In the genomic region with DNA sequence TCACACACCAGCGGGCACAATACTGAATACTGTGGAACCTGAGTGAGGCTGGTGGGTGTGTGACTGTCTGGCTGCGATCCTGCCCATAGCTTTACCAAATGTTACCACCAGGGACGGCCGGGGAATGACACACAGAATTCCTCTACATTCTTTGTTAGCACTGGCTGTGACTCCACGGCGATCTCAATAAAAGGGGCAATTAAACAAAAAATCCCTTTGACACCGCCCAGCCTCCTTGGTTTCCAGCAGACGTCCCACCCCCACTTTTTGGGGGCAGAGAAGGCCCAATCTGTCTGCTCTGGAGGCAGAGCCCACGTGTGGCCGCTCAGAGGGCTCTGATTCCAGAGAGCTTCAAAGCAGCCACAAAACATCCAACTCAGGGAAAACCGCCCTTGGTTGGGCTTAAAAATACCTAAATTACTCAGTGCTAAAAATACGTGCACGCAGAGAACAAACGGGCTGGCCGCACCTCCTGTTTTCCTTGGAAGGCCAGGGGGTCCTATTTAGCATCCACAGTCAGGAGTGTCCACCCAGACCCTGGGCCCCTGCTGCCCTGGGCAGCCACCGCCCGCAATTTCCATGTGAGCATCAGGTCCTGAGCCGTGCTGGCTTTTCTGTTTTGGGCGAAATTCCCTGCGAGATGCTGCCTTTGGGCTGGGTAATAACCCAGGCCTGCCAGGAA, we compare ENCODE assay signal across 12 cellular contexts. TPM values are rescaled to one million over a fixed set of nuclear protein-coding genes. Genes with fewer than 3 reads are reported as not detected.
DNase-seq lines count a peak whose midpoint lies in the region; ATAC-seq, FAIRE-seq and TF ChIP-seq lines count a peak whose summit lies in the region.
"Had no signal": no experiment of that assay in that cellular context is flagged by ENCODE, and none has a peak within 500 bp of the region (broad histone marks: within the 10 kb centered on the region; RNA-seq: fewer than 3 reads in every experiment).

No MANE protein-coding gene starts in this region.

- H3K4me3 Mint-ChIP-seq in CD8-positive, alpha-beta T cell, result no peak overlapping the region

- TF ChIP-seq CTCF in cardiac muscle cell (IDR thresholded peaks at IDR 0.05; ENCODE audit: low read depth, low read length) (peak; percentile 39), left ventricle myocardium inferior (IDR thresholded peaks at IDR 0.05; ENCODE audit: borderline replicate concordance) (no peak), brain microvascular endothelial cell (IDR thresholded peaks at IDR 0.05; ENCODE audit: low read depth, low read length, missing control alignments) (peak; percentile 69)
- TF ChIP-seq CTCF in CD8-positive, alpha-beta T cell (IDR thresholded peaks at IDR 0.05), result no peak

- POLR2A ChIA-PET in CD8-positive, alpha-beta T cell (lab: Charles Lee), result no interaction called here

- H3K9me3 ChIP-seq in cardiac muscle cell (ENCODE audit: low read depth) (no peaks in the 10 kb centered on the region), left ventricle myocardium inferior (replicated peaks) (no peaks in the 10 kb centered on the region)
- H3K9me3 ChIP-seq in CD8-positive, alpha-beta T cell (ENCODE audit: low read length), result no peaks in the 10 kb centered on the region
- H3K9me3 ChIP-seq: upper lobe of left lung had no signal

- no peak for FAIRE-seq in urothelium cell line (lab: Jason Lieb, UNC)

- peak in 1 of 2 donors; percentile 47 for DNase-seq in cardiac muscle cell (ENCODE audit: low read depth in 1 of 2, low spot score in 1 of 2)
- no peak for DNase-seq in left ventricle myocardium inferior
- DNase-seq in brain microvascular endothelial cell, result peak; percentile 73
- peak; percentile 35 for DNase-seq in kidney tubule cell (ENCODE audit: low spot score)
- DNase-seq in urothelium cell line (ENCODE audit: low spot score), result peak; percentile 52
- no peak for DNase-seq in NCI-H524 treated with DMSO at 0.1 percent for 48 hours (lab: John Stamatoyannopoulos, UW)
- DNase-seq in dermis blood vessel endothelial cell, result no peak
- DNase-seq in CD8-positive, alpha-beta T cell, result no peak
- DNase-seq: AML-193, left ventricle myocardium superior, upper lobe of left lung had no signal

- H3K27me3 Mint-ChIP-seq in CD8-positive, alpha-beta T cell (ENCODE audit: low read depth), result no peaks in the 10 kb centered on the region

- H3K27ac Mint-ChIP-seq in CD8-positive, alpha-beta T cell, result no peak overlapping the region

- CTCF ChIA-PET in CD8-positive, alpha-beta T cell (lab: Charles Lee), result no interaction called here

- H3K27me3 ChIP-seq in cardiac muscle cell (no peaks in the 10 kb centered on the region), left ventricle myocardium inferior (ENCODE audit: low read depth) (no peaks in the 10 kb centered on the region), brain microvascular endothelial cell (replicated peaks) (no peaks in the 10 kb centered on the region)
- no peaks in the 10 kb centered on the region for H3K27me3 ChIP-seq in CD8-positive, alpha-beta T cell (ENCODE audit: insufficient read depth, low read length)
- H3K27me3 ChIP-seq: upper lobe of left lung had no signal

- ATAC-seq in CD8-positive, alpha-beta T cell, result no peak

- H3K4me1 Mint-ChIP-seq in CD8-positive, alpha-beta T cell (ENCODE audit: low read depth), result no peaks in the 10 kb centered on the region

- H3K9me3 Mint-ChIP-seq in CD8-positive, alpha-beta T cell, result no peaks in the 10 kb centered on the region

- H3K4me1 ChIP-seq in cardiac muscle cell (ENCODE audit: low read depth) (peaks cover 3% of the 10 kb centered on the region), left ventricle myocardium inferior (peaks cover 24% of the 10 kb centered on the region)
- peaks cover under 1% of the 10 kb centered on the region for H3K4me1 ChIP-seq in CD8-positive, alpha-beta T cell (ENCODE audit: insufficient read depth, low read length)

- H3K36me3 Mint-ChIP-seq in CD8-positive, alpha-beta T cell, result no peaks in the 10 kb centered on the region

- no peaks in the 10 kb centered on the region for H3K36me3 ChIP-seq in cardiac muscle cell
- H3K36me3 ChIP-seq in left ventricle myocardium inferior, result no peaks in the 10 kb centered on the region
- no peaks in the 10 kb centered on the region for H3K36me3 ChIP-seq in brain microvascular endothelial cell (replicated peaks)
- H3K36me3 ChIP-seq in CD8-positive, alpha-beta T cell (ENCODE audit: insufficient read depth, low read length), result no peaks in the 10 kb centered on the region
- H3K36me3 ChIP-seq: upper lobe of left lung had no signal

- intact Hi-C loops in left ventricle myocardium inferior (cut with micrococcal nuclease), result no loop called here
- intact Hi-C loops in CD8-positive, alpha-beta T cell (cut with DNase I, micrococcal nuclease), result no loop called here

- in situ Hi-C loops in brain microvascular endothelial cell (cut with HindIII; ENCODE audit: low pct_ligation_motif_present, low sequenced_read_pairs), result no loop called here

- H3K4me3 ChIP-seq in cardiac muscle cell, result no peak overlapping the region
- no peak overlapping the region for H3K4me3 ChIP-seq in left ventricle myocardium inferior
- H3K4me3 ChIP-seq in brain microvascular endothelial cell (ENCODE audit: low read depth, low read length), result no peak overlapping the region
- no peak overlapping the region for H3K4me3 ChIP-seq in CD8-positive, alpha-beta T cell (ENCODE audit: low read depth, low read length)
- H3K4me3 ChIP-seq: SK-N-MC, upper lobe of left lung had no signal

- H3K27ac ChIP-seq in cardiac muscle cell, result peak overlapping the region; percentile 42
- H3K27ac ChIP-seq in left ventricle myocardium inferior (replicated peaks), result no peak overlapping the region
- peak overlapping the region; percentile 85 for H3K27ac ChIP-seq in brain microvascular endothelial cell
- no peak overlapping the region for H3K27ac ChIP-seq in CD8-positive, alpha-beta T cell (ENCODE audit: low read depth, low read length)
- H3K27ac ChIP-seq: SK-N-MC, upper lobe of left lung had no signal

RNA-seq across cellular contexts. Expression of a gene that starts 47.8 kb away (rescaled TPM):
- total RNA-seq in cardiac muscle cell, result 44.8 and 75.2 TPM in 2 replicates
- 30.5 and 66.4 TPM in 2 replicates for polyA plus RNA-seq in cardiac muscle cell
- 34.3 TPM for total RNA-seq in left ventricle myocardium inferior
- 53.4 and 114 TPM in 2 replicates for total RNA-seq in dermis blood vessel endothelial cell
- 100 to 1,000 TPM; 441 to 446 TPM for total RNA-seq in CD8-positive, alpha-beta T cell

Comparison
In these comparisons a context has a peak if more than half of its experiments do, and no peak if none do; other contexts are left out.
1. H3K27ac ChIP-seq: peak in cardiac muscle cell (single experiment) and brain microvascular endothelial cell (single experiment); none in left ventricle myocardium inferior (single experiment) and CD8-positive, alpha-beta T cell (single experiment).
2. CTCF ChIP-seq: peak in cardiac muscle cell (single experiment) and brain microvascular endothelial cell (single experiment); none in left ventricle myocardium inferior (single experiment) and CD8-positive, alpha-beta T cell (single experiment).
3. DNase-seq: peak in brain microvascular endothelial cell (single experiment), kidney tubule cell (single experiment) and urothelium cell line (single experiment); none in left ventricle myocardium inferior (single experiment), NCI-H524 treated with DMSO at 0.1 percent for 48 hours (single experiment), dermis blood vessel endothelial cell (single experiment) and CD8-positive, alpha-beta T cell (0 of 7).